8 cellular contexts compared by ENCODE assay signal in the genomic region with DNA sequence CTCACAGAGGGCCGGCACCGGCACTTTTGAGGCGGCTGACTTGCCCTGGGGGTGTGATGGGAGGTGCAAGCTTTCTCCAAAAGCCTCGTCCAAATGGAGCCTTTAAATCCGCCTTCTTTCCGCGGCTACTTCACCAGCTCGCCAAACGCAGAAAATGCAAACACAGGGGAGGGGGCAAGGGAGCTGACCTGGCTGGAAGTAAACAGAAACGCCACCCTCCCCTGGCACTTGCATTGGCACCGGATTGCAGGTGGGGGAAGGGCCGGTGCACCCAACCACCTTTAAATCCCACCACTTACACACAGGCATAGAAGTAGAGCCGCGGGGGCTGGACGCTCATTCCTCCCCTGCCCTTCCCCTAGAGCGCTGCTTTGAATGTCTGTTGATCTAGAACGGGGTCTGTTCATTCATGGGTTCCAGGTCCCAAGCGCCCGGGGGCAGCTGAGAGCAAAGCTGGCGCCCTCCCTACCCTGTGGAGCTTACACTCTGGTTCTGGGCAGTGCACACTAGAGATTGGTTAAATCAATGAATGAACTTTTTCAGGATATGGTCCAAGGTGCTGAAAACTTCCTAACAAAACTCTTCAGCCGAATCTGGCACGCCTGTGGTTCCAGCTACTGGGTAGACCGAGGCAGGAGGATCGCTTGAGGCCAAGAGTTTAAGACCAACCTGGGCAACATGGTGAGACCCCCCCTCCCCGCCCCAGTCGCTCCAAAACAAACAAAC. TPM values are rescaled to one million over a fixed set of nuclear protein-coding genes. Genes with fewer than 3 reads are reported as not detected.
A peak's percentile ranks its signal among the peaks of the same experiment; 100 is the strongest.
DNase-seq lines count a peak whose midpoint lies in the region; TF ChIP-seq lines count a peak whose summit lies in the region.
"Not testable (repeated sequence)": the region's sequence is repeated elsewhere in the genome, so short reads cannot be mapped to it uniquely, and the experiment has no call there.

No MANE protein-coding gene starts in this region.

- H3K9me3 ChIP-seq in A673 (ENCODE audit: low read depth, low read length, poor library complexity, severe bottlenecking); OCI-LY3 (ENCODE audit: insufficient read depth, low read length); colonic mucosa; left ventricle myocardium inferior (replicated peaks); mucosa of stomach (ENCODE audit: control insufficient read depth, low read length): not testable (repeated sequence)

- H3K27me3 ChIP-seq in A673 (replicated peaks; ENCODE audit: insufficient read depth, low read depth, low read length, poor library complexity); H7 (ENCODE audit: control insufficient read depth, insufficient read depth, low read length); colonic mucosa; left ventricle myocardium inferior (ENCODE audit: low read depth); mucosa of stomach (ENCODE audit: control insufficient read depth, insufficient read depth, low read length): not testable (repeated sequence)
- H3K27me3 ChIP-seq in OCI-LY3 (ENCODE audit: low read depth, low read length) = peaks cover 27% of the 10 kb centered on the region

- peaks cover 14% of the 10 kb centered on the region for H3K4me1 ChIP-seq in A673 (ENCODE audit: insufficient read depth, low read length, poor library complexity, severe bottlenecking)
- peaks cover 43% of the 10 kb centered on the region for H3K4me1 ChIP-seq in OCI-LY3 (ENCODE audit: low read length)
- peaks cover 13% of the 10 kb centered on the region for H3K4me1 ChIP-seq in colonic mucosa
- peaks cover 40% of the 10 kb centered on the region for H3K4me1 ChIP-seq in left ventricle myocardium inferior
- peaks cover 24% of the 10 kb centered on the region for H3K4me1 ChIP-seq in mucosa of stomach (ENCODE audit: control insufficient read depth, insufficient read depth, low read length)

- H3K9ac ChIP-seq in OCI-LY3 (ENCODE audit: low read length) (peak overlapping the region; percentile 47), colonic mucosa (ENCODE audit: low read depth in 2 of 2, low read length in 2 of 2) (peak overlapping the region in 1 of 2 donors; percentile 29), mucosa of stomach (ENCODE audit: low read length) (peak overlapping the region; percentile 43)

- TF ChIP-seq CTCF in A673 (conservative IDR thresholded peaks at IDR 0.05; ENCODE audit: low read depth, low read length); OCI-LY3 (IDR thresholded peaks at IDR 0.05; ENCODE audit: low read depth, low read length); colonic mucosa (IDR thresholded peaks at IDR 0.05); left ventricle myocardium inferior (IDR thresholded peaks at IDR 0.05; ENCODE audit: borderline replicate concordance): not testable (repeated sequence)

- peak overlapping the region; percentile 65 for H3K27ac ChIP-seq in A673 (ENCODE audit: low read depth, low read length, poor library complexity, severe bottlenecking)
- H3K27ac ChIP-seq in OCI-LY3 (ENCODE audit: low read length); colonic mucosa: not testable (repeated sequence)
- H3K27ac ChIP-seq in left ventricle myocardium inferior (replicated peaks) = peak overlapping the region; percentile 27

- not testable (repeated sequence) for H3K9me3 Mint-ChIP-seq in activated T-cell treated with anti-CD3 and anti-CD28 coated beads, Interleukin-2, amount 50 U/mL, for 24 hours

- peak overlapping the region; percentile 88 for H3K27ac Mint-ChIP-seq in activated T-cell treated with anti-CD3 and anti-CD28 coated beads, Interleukin-2, amount 50 U/mL, for 24 hours

- H3K79me2 ChIP-seq in OCI-LY3 (ENCODE audit: low read length) = not testable (repeated sequence)

- H3K36me3 Mint-ChIP-seq in activated T-cell treated with anti-CD3 and anti-CD28 coated beads, Interleukin-2, amount 50 U/mL, for 24 hours (ENCODE audit: low read depth) = peaks cover 17% of the 10 kb centered on the region

- H3K4me2 ChIP-seq in OCI-LY3 (ENCODE audit: low read length) = peak overlapping the region; percentile 83

- H3K27me3 Mint-ChIP-seq in activated T-cell treated with anti-CD3 and anti-CD28 coated beads, Interleukin-2, amount 50 U/mL, for 24 hours = not testable (repeated sequence)

- H3K4me1 Mint-ChIP-seq in activated T-cell treated with anti-CD3 and anti-CD28 coated beads, Interleukin-2, amount 50 U/mL, for 24 hours (ENCODE audit: low read depth) = peaks cover 50% of the 10 kb centered on the region

- peak overlapping the region; percentile 80 for H3K4me3 Mint-ChIP-seq in activated T-cell treated with anti-CD3 and anti-CD28 coated beads, Interleukin-2, amount 50 U/mL, for 24 hours

- intact Hi-C loops in A673 (cut with micrococcal nuclease; ENCODE audit: unreplicated experiment) = loop anchor here (5.0 kb wide), 1 partner anchor 56 kb away; no protein-coding TSS in a partner anchor
- intact Hi-C loops in colonic mucosa (cut with DNase I); left ventricle myocardium inferior (cut with micrococcal nuclease): not testable (repeated sequence)

- DNase-seq in A673 (ENCODE audit: low spot score); H7; activated T-cell treated with anti-CD3 and anti-CD28 coated beads, Interleukin-2, amount 50 U/mL, for 24 hours; colonic mucosa; left ventricle myocardium inferior; skeletal muscle cell (ENCODE audit: low read depth): not testable (repeated sequence)

- CTCF ChIA-PET in A673 (lab: Charles Lee) = not testable (repeated sequence)

- BruUV-seq in A673 (replicated peaks; lab: Mats Ljungman, UMichigan) = not testable (repeated sequence)

- H2AFZ ChIP-seq in OCI-LY3 (ENCODE audit: low read depth, low read length) = not testable (repeated sequence)

- H4K20me1 ChIP-seq in OCI-LY3 (ENCODE audit: insufficient read depth, low read length) = not testable (repeated sequence)

- POLR2A ChIA-PET in A673 (lab: Charles Lee; ENCODE audit: low non-redundant PET) = not testable (repeated sequence)

- peak overlapping the region; percentile 47 for H3K4me3 ChIP-seq in A673 (ENCODE audit: low read depth, low read length, poor library complexity, severe bottlenecking)
- H3K4me3 ChIP-seq in H7 (ENCODE audit: insufficient read depth, low read depth, low read length) = peak overlapping the region; percentile 45
- H3K4me3 ChIP-seq in OCI-LY3 (ENCODE audit: low read length) = peak overlapping the region; percentile 78
- peak overlapping the region; percentile 39 for H3K4me3 ChIP-seq in colonic mucosa
- peak overlapping the region; percentile 68 for H3K4me3 ChIP-seq in left ventricle myocardium inferior
- H3K4me3 ChIP-seq in mucosa of stomach (ENCODE audit: low read length) = peak overlapping the region; percentile 50
- H3K4me3 ChIP-seq in skeletal muscle cell (ENCODE audit: low read depth, low read length) = peak overlapping the region; percentile 46

- not testable (repeated sequence) for H3K36me3 ChIP-seq in A673 (ENCODE audit: insufficient read depth, low read length, poor library complexity, severe bottlenecking); H7 (replicated peaks; ENCODE audit: control insufficient read depth, insufficient read depth, low read length); OCI-LY3 (replicated peaks; ENCODE audit: low read depth, low read length); colonic mucosa; left ventricle myocardium inferior; mucosa of stomach (ENCODE audit: control insufficient read depth, insufficient read depth, low read length)

RNA-seq across cellular contexts. Expression of gene ZCCHC14, which starts 0.9 kb away (rescaled TPM):
- total RNA-seq in A673 (2021) = 30.3 and 32.3 TPM in 2 replicates
- total RNA-seq in H7 (2014; rRNA removed; shearing (Covaris generic)) = 12.2 and 13.3 TPM in 2 replicates
- 10 to 100 TPM; 24.5 to 24.6 TPM for total RNA-seq in colonic mucosa
- 15.9 TPM for total RNA-seq in left ventricle myocardium inferior
